1 cellular context compared by ENCODE assay signal in the genomic region with DNA sequence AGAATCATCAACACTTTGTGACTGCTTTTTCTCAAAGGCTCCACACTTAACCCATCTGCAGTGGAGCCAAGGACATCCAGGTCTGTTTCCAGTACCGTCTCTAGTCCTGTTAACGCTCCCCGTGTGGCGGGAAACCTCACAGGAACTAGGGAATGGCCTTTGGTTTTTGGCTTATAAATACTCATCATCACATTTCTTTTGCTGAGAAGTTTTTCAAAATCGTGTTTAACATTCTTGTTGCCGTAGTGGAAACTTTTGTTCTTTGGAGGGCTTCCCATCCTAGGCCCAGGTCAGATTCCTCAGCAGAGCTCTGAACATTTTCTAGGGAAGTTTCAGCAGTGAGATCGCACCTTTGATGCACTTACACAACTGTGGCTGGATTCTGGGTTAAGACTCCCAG.
TF ChIP-seq lines count a peak whose summit lies in the region.

No MANE protein-coding gene starts in this region.

TF ChIP-seq in IMR-90, 13 proteins besides CTCF, POLR2A, EP300 and RAD21:
- no peak for TF ChIP-seq RFX5 (IDR thresholded peaks at IDR 0.05; ENCODE audit: low read depth, low read length)
- TF ChIP-seq MXI1 (IDR thresholded peaks at IDR 0.05; ENCODE audit: borderline replicate concordance, low read depth, low read length): no peak
- no peak for TF ChIP-seq CHD1 (IDR thresholded peaks at IDR 0.05; ENCODE audit: low read depth, low read length)
- no peak for TF ChIP-seq BHLHE40 (IDR thresholded peaks at IDR 0.05; ENCODE audit: low read depth, low read length)
- TF ChIP-seq CEBPB (IDR thresholded peaks at IDR 0.05; ENCODE audit: low read depth, low read length): no peak
- no peak for TF ChIP-seq USF2 (IDR thresholded peaks at IDR 0.05; ENCODE audit: low read depth, low read length)
- no peak for TF ChIP-seq RCOR1 (IDR thresholded peaks at IDR 0.05; ENCODE audit: insufficient replicate concordance, low read length)
- TF ChIP-seq SMC3 (IDR thresholded peaks at IDR 0.05; ENCODE audit: low read depth, low read length): no peak
- no peak for TF ChIP-seq MAZ (IDR thresholded peaks at IDR 0.05; ENCODE audit: borderline replicate concordance, low read depth, low read length)
TF ChIP-seq in IMR-90: peak in this region for 0.
